2 cellular contexts compared by ENCODE assay signal in the genomic region with DNA sequence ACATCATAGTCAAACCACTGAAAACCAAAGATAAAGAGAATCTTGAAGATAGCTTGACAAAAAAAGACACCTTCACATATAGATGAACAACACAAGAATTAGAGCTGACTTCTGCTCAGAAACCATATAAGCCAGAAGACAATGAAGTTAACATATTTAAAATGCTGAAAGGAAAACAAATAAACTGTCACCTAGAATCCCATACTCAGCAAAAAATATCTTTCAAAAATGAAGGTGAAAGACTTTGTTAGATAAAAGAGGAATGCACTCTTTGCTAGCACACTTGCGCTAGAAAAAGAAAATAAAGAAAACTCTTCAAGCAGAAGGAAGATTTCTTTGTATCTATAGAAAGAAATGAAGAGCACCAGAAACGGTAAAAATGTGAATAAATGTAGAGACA.
TF ChIP-seq lines count a peak whose summit lies in the region.

No MANE protein-coding gene starts in this region.

TF ChIP-seq in A549, 52 proteins besides CTCF, POLR2A, EP300 and RAD21:
- TF ChIP-seq SREBF2 (IDR thresholded peaks at IDR 0.05): no peak
- TF ChIP-seq, protein P1, sequence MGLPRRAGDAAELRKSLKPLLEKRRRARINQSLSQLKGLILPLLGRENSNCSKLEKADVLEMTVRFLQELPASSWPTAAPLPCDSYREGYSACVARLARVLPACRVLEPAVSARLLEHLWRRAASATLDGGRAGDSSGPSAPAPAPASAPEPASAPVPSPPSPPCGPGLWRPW (IDR thresholded peaks at IDR 0.05): no peak
- peak; percentile 82 for TF ChIP-seq MAFK (IDR thresholded peaks at IDR 0.05; ENCODE audit: partially characterized antibody)

TF ChIP-seq in K562, 482 proteins besides CTCF, POLR2A, EP300 and RAD21:
- TF ChIP-seq, protein P2, sequence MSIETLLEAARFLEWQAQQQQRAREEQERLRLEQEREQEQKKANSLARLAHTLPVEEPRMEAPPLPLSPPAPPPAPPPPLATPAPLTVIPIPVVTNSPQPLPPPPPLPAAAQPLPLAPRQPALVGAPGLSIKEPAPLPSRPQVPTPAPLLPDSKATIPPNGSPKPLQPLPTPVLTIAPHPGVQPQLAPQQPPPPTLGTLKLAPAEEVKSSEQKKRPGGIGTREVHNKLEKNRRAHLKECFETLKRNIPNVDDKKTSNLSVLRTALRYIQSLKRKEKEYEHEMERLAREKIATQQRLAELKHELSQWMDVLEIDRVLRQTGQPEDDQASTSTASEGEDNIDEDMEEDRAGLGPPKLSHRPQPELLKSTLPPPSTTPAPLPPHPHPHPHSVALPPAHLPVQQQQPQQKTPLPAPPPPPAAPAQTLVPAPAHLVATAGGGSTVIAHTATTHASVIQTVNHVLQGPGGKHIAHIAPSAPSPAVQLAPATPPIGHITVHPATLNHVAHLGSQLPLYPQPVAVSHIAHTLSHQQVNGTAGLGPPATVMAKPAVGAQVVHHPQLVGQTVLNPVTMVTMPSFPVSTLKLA (conservative IDR thresholded peaks at IDR 0.05): no peak
- TF ChIP-seq POLR2B (IDR thresholded peaks at IDR 0.05; ENCODE audit: low read depth, partially characterized antibody) (no peak), TRIM24 (IDR thresholded peaks at IDR 0.05) (no peak), DPF2 (IDR thresholded peaks at IDR 0.05) (no peak), SREBF1 (IDR thresholded peaks at IDR 0.05; ENCODE audit: borderline replicate concordance, low read depth, low read length) (no peak), ASH1L (IDR thresholded peaks at IDR 0.05; ENCODE audit: borderline replicate concordance, low read depth, partially characterized antibody) (no peak), MAFG (tag; conservative IDR thresholded peaks at IDR 0.05) (peak; percentile 69), C11orf30 (IDR thresholded peaks at IDR 0.05; ENCODE audit: low read depth) (peak; percentile 70), CREB1 (IDR thresholded peaks at IDR 0.05) (no peak), CREB1 (CRISPR knock-in tag; IDR thresholded peaks at IDR 0.05) (no peak), SNRNP70 (optimal IDR thresholded peaks at IDR 0.05; ENCODE audit: low read depth, low read length) (no peak), ZFP36 (IDR thresholded peaks at IDR 0.05; ENCODE audit: low read depth, low read length, partially characterized antibody) (no peak), MAFF (IDR thresholded peaks at IDR 0.05; ENCODE audit: low read length) (peak; percentile 48; the same call in 1 of the 2 replicates), ZNF699 (CRISPR knock-in tag; IDR thresholded peaks at IDR 0.05; ENCODE audit: insufficient replicate concordance) (no peak), ZNF584 (CRISPR knock-in tag; IDR thresholded peaks at IDR 0.05; ENCODE audit: low read depth) (no peak), ZNF24 (IDR thresholded peaks at IDR 0.05) (no peak), RUNX1 (IDR thresholded peaks at IDR 0.05; ENCODE audit: low read depth) (no peak), RFX7 (CRISPR knock-in tag; IDR thresholded peaks at IDR 0.05) (no peak), MEF2A (IDR thresholded peaks at IDR 0.05; ENCODE audit: control insufficient read depth, low read depth, low read length) (no peak), HDAC8 (tag; IDR thresholded peaks at IDR 0.05) (no peak), ZNF316 (IDR thresholded peaks at IDR 0.05) (peak; percentile 87), MAFK (IDR thresholded peaks at IDR 0.05; ENCODE audit: low read length) (peak; percentile 53; the same call in 1 of the 2 replicates), ETV5 (CRISPR knock-in tag; IDR thresholded peaks at IDR 0.05; ENCODE audit: low read depth) (no peak)
- TF ChIP-seq, protein P3, sequence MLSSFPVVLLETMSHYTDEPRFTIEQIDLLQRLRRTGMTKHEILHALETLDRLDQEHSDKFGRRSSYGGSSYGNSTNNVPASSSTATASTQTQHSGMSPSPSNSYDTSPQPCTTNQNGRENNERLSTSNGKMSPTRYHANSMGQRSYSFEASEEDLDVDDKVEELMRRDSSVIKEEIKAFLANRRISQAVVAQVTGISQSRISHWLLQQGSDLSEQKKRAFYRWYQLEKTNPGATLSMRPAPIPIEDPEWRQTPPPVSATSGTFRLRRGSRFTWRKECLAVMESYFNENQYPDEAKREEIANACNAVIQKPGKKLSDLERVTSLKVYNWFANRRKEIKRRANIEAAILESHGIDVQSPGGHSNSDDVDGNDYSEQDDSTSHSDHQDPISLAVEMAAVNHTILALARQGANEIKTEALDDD (IDR thresholded peaks at IDR 0.05): no peak
- TF ChIP-seq, protein P4, sequence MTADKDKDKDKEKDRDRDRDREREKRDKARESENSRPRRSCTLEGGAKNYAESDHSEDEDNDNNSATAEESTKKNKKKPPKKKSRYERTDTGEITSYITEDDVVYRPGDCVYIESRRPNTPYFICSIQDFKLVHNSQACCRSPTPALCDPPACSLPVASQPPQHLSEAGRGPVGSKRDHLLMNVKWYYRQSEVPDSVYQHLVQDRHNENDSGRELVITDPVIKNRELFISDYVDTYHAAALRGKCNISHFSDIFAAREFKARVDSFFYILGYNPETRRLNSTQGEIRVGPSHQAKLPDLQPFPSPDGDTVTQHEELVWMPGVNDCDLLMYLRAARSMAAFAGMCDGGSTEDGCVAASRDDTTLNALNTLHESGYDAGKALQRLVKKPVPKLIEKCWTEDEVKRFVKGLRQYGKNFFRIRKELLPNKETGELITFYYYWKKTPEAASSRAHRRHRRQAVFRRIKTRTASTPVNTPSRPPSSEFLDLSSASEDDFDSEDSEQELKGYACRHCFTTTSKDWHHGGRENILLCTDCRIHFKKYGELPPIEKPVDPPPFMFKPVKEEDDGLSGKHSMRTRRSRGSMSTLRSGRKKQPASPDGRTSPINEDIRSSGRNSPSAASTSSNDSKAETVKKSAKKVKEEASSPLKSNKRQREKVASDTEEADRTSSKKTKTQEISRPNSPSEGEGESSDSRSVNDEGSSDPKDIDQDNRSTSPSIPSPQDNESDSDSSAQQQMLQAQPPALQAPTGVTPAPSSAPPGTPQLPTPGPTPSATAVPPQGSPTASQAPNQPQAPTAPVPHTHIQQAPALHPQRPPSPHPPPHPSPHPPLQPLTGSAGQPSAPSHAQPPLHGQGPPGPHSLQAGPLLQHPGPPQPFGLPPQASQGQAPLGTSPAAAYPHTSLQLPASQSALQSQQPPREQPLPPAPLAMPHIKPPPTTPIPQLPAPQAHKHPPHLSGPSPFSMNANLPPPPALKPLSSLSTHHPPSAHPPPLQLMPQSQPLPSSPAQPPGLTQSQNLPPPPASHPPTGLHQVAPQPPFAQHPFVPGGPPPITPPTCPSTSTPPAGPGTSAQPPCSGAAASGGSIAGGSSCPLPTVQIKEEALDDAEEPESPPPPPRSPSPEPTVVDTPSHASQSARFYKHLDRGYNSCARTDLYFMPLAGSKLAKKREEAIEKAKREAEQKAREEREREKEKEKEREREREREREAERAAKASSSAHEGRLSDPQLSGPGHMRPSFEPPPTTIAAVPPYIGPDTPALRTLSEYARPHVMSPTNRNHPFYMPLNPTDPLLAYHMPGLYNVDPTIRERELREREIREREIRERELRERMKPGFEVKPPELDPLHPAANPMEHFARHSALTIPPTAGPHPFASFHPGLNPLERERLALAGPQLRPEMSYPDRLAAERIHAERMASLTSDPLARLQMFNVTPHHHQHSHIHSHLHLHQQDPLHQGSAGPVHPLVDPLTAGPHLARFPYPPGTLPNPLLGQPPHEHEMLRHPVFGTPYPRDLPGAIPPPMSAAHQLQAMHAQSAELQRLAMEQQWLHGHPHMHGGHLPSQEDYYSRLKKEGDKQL (CRISPR knock-in tag; IDR thresholded peaks at IDR 0.05; ENCODE audit: borderline replicate concordance): no peak
- TF ChIP-seq, protein P5, sequence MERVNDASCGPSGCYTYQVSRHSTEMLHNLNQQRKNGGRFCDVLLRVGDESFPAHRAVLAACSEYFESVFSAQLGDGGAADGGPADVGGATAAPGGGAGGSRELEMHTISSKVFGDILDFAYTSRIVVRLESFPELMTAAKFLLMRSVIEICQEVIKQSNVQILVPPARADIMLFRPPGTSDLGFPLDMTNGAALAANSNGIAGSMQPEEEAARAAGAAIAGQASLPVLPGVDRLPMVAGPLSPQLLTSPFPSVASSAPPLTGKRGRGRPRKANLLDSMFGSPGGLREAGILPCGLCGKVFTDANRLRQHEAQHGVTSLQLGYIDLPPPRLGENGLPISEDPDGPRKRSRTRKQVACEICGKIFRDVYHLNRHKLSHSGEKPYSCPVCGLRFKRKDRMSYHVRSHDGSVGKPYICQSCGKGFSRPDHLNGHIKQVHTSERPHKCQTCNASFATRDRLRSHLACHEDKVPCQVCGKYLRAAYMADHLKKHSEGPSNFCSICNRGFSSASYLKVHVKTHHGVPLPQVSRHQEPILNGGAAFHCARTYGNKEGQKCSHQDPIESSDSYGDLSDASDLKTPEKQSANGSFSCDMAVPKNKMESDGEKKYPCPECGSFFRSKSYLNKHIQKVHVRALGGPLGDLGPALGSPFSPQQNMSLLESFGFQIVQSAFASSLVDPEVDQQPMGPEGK (CRISPR knock-in tag; IDR thresholded peaks at IDR 0.05; ENCODE audit: borderline replicate concordance): no peak
- TF ChIP-seq, protein P6, sequence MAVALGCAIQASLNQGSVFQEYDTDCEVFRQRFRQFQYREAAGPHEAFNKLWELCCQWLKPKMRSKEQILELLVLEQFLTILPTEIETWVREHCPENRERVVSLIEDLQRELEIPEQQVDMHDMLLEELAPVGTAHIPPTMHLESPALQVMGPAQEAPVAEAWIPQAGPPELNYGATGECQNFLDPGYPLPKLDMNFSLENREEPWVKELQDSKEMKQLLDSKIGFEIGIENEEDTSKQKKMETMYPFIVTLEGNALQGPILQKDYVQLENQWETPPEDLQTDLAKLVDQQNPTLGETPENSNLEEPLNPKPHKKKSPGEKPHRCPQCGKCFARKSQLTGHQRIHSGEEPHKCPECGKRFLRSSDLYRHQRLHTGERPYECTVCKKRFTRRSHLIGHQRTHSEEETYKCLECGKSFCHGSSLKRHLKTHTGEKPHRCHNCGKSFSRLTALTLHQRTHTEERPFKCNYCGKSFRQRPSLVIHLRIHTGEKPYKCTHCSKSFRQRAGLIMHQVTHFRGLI (CRISPR knock-in tag; IDR thresholded peaks at IDR 0.05): no peak
- TF ChIP-seq, protein P7, sequence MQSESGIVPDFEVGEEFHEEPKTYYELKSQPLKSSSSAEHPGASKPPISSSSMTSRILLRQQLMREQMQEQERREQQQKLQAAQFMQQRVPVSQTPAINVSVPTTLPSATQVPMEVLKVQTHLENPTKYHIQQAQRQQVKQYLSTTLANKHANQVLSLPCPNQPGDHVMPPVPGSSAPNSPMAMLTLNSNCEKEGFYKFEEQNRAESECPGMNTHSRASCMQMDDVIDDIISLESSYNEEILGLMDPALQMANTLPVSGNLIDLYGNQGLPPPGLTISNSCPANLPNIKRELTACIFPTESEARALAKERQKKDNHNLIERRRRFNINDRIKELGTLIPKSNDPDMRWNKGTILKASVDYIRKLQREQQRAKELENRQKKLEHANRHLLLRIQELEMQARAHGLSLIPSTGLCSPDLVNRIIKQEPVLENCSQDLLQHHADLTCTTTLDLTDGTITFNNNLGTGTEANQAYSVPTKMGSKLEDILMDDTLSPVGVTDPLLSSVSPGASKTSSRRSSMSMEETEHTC (IDR thresholded peaks at IDR 0.05): no peak
- TF ChIP-seq, protein P8, sequence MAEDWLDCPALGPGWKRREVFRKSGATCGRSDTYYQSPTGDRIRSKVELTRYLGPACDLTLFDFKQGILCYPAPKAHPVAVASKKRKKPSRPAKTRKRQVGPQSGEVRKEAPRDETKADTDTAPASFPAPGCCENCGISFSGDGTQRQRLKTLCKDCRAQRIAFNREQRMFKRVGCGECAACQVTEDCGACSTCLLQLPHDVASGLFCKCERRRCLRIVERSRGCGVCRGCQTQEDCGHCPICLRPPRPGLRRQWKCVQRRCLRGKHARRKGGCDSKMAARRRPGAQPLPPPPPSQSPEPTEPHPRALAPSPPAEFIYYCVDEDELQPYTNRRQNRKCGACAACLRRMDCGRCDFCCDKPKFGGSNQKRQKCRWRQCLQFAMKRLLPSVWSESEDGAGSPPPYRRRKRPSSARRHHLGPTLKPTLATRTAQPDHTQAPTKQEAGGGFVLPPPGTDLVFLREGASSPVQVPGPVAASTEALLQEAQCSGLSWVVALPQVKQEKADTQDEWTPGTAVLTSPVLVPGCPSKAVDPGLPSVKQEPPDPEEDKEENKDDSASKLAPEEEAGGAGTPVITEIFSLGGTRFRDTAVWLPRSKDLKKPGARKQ (CRISPR knock-in tag; IDR thresholded peaks at IDR 0.05): no peak
TF ChIP-seq in K562: peak in this region for 5.
